In the genomic region with DNA sequence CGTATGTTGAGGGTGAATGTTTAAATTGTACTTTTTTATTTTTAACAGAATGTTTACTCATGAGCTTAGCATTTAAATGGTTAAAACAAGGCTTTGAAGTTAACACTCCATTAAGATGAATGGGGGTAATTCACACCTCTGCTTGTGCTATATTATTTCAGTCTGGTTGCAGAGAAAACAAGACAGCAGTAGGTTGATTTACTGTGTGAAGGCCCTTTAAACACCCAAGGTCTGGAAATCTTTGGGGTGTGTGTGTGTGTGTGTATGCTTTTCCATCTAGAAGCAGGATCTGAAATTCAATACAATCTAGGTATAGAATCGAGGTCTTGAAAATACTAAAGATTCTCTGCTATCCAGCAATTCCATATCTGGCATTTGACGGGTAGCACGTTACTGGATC, we compare ENCODE assay signal across 19 cellular contexts.
"Had no signal": no experiment of that assay in that cellular context is flagged by ENCODE, and none has a peak within 500 bp of the region (broad histone marks: within the 10 kb centered on the region; RNA-seq: fewer than 3 reads in every experiment).

No MANE protein-coding gene starts in this region.

- DNase-seq: activated CD4-positive, alpha-beta memory T cell treated with anti-CD3 and anti-CD28 coated beads, Interleukin-2, amount 10 ng/mL, durations not matched to agents 7 days and 5 days; activated effector memory CD4-positive, alpha-beta T cell treated with Interleukin-2 at 50 U/mL for 16 hours; activated naive CD4-positive, alpha-beta T cell treated with anti-CD3 and anti-CD28 coated beads for 36 hours; activated naive CD8-positive, alpha-beta T cell treated with anti-CD3 and anti-CD28 coated beads, Interleukin-2, amount 10 ng/mL, durations not matched to agents 7 days and 5 days; activated T-cell treated with anti-CD3 and anti-CD28 coated beads, Interleukin-2, amount 50 U/mL, for 72 hours; amniotic stem cell; effector memory CD4-positive, alpha-beta T cell; foreskin melanocyte; immature natural killer cell; left lung; naive thymus-derived CD8-positive, alpha-beta T cell; retina; sigmoid colon; stimulated activated CD4-positive, alpha-beta T cell treated with anti-CD3 and anti-CD28 coated beads, Interleukin-2, amount 100 ng/mL, for 48 hours; stimulated activated CD8-positive, alpha-beta memory T cell treated with anti-CD3 and anti-CD28 coated beads, Interleukin-4, amount 100 ng/mL, for 48 hours; stimulated activated naive B cell treated with anti-CD40 and anti-IgM and Interleukin-4, amounts not matched to agents 10 μg/mL and 1 μg/mL and 100 μg/mL, for 72 hours; transverse colon; uterus had no signal

- ATAC-seq: activated T-cell treated with anti-CD3 and anti-CD28 coated beads, Interleukin-2, amount 50 U/mL, for 72 hours; esophagus mucosa; left lung; naive thymus-derived CD8-positive, alpha-beta T cell; stimulated activated naive B cell treated with anti-CD40 and anti-IgM and Interleukin-4, amounts not matched to agents 10 μg/mL and 1 μg/mL and 100 μg/mL, for 72 hours had no signal
